25 cellular contexts compared by ENCODE assay signal in genomic region chr4:72613959-72614358, GRCh38. TPM values are rescaled to one million over a fixed set of nuclear protein-coding genes. Genes with fewer than 3 reads are reported as not detected.
DNase-seq lines count a peak whose midpoint lies in the region; ATAC-seq and TF ChIP-seq lines count a peak whose summit lies in the region.
"Had no signal": no experiment of that assay in that cellular context is flagged by ENCODE, and none has a peak within 500 bp of the region (broad histone marks: within the 10 kb centered on the region; RNA-seq: fewer than 3 reads in every experiment).

No MANE protein-coding gene starts in this region.

- H3K36me3 ChIP-seq in neuron (ENCODE audit: insufficient read depth, low read length) (no peaks in the 10 kb centered on the region), BE2C (no peaks in the 10 kb centered on the region)

- H3K4me1 ChIP-seq in neuron (ENCODE audit: insufficient read depth, low read length) = no peaks in the 10 kb centered on the region
- H3K4me1 ChIP-seq in BE2C = no peaks in the 10 kb centered on the region

- peak; percentile 1 for DNase-seq in EH (ENCODE audit: low read depth)
- DNase-seq in amniotic epithelial cell (ENCODE audit: low read depth) = peak; percentile 74
- DNase-seq in erythroblast (lab: John Stamatoyannopoulos, UW) = peak; percentile 6 to 28
- DNase-seq in amygdala (lab: John Stamatoyannopoulos, UW) = no peak
- no peak for DNase-seq in BE2C
- DNase-seq in effector CD8-positive, alpha-beta T cell (lab: John Stamatoyannopoulos, UW) = no peak
- DNase-seq: 8988T; ACHN; CD4-positive, CD25-positive, alpha-beta regulatory T cell; DMS153; DND-41; GOT3; NCI-H1048; NCI-H1417; NCI-H1694; NCI-H2029 treated with DMSO at 0.1 percent for 48 hours; NCI-H446 treated with DMSO at 0.1 percent for 48 hours; NCI-H526; NCI-H82; NK-92 treated with Interleukin-12 subunit alpha and Interleukin-12 subunit beta, amount 100 ng/mL, for 24 hours; SIG-M5 had no signal

- H2AFZ ChIP-seq in neuron (ENCODE audit: low read depth, low read length) = peak overlapping the region; percentile 49

- no peak for TF ChIP-seq CTCF in BE2C (IDR thresholded peaks at IDR 0.05; ENCODE audit: low read depth, low read length)

- no peak for ATAC-seq in GM21619 (IDR thresholded peaks at IDR 0.05; ENCODE audit: unreplicated experiment)

- H3K4me3 ChIP-seq in neuron (ENCODE audit: low read length) (no peak overlapping the region), BE2C (ENCODE audit: low read depth, low read length) (no peak overlapping the region)
- H3K4me3 ChIP-seq: SK-N-MC had no signal

- TF ChIP-seq POLR2A in erythroblast (IDR thresholded peaks at IDR 0.05; ENCODE audit: low read length) = no peak

- H3K27me3 ChIP-seq in neuron (ENCODE audit: insufficient read depth, low read length) (no peaks in the 10 kb centered on the region), BE2C (no peaks in the 10 kb centered on the region)

- H3K9me3 ChIP-seq in neuron (ENCODE audit: low read length) = no peaks in the 10 kb centered on the region
- no peaks in the 10 kb centered on the region for H3K9me3 ChIP-seq in BE2C

RNA-seq across cellular contexts. Expression of gene ADAMTS3, which starts 44.9 kb away (rescaled TPM):
- polyA plus RNA-seq in BE2C (2012; ENCODE audit: insufficient read depth, insufficient read length, low read depth) = 13.2 TPM
- polyA plus RNA-seq: IgD-negative memory B cell had no signal

Comparison
In these comparisons a context has a peak if more than half of its experiments do, and no peak if none do; other contexts are left out.
1. DNase-seq: peak in EH (single experiment), amniotic epithelial cell (single experiment) and erythroblast (2 of 2); none in amygdala (0 of 56), BE2C (single experiment) and effector CD8-positive, alpha-beta T cell (single experiment).